In the genomic region with DNA sequence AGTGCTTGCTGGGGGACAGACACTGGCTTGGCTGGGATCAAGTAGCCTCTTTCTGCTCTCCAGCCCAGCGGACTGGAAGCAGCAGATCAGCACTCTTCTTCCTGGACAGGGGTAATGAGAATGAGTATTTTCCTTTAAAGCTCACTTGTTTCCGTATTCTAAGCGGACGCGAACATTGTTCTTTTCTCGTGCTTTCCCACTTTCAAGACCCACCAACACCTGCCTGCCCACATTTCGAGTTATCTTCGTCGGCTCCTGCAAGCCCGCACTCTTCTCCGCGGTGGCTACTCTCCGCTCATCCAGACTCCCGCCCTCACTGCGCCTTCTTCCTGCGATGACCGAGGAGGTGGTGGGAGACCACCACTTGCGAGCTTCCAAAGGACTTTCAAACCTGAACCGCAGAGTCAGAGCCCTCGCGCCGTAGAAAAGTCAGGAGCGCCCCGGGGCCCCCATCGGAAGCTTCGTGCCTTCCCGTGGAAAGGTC, we compare ENCODE assay signal across 8 cellular contexts. TPM values are rescaled to one million over a fixed set of nuclear protein-coding genes. Genes with fewer than 3 reads are reported as not detected.
DNase-seq lines count a peak whose midpoint lies in the region; TF ChIP-seq lines count a peak whose summit lies in the region.

No MANE protein-coding gene starts in this region.

- H3K27ac ChIP-seq in WERI-Rb-1 (peak overlapping the region; percentile 95), epithelial cell of prostate (peak overlapping the region; percentile 71), thymus (ENCODE audit: low read depth) (peak overlapping the region; percentile 82)

- H3K36me3 ChIP-seq in Loucy (ENCODE audit: insufficient read depth, low read length) (no peaks in the 10 kb centered on the region), WERI-Rb-1 (peaks cover 5% of the 10 kb centered on the region), thymus (ENCODE audit: control insufficient read depth, insufficient read depth) (no peaks in the 10 kb centered on the region)

- H4K20me1 ChIP-seq in Loucy (ENCODE audit: insufficient read depth, low read length, poor library complexity, severe bottlenecking), result no peaks in the 10 kb centered on the region

- under 1% methylated on average over 27 of the region's 27 CpGs for WGBS in thymus

- peak overlapping the region; percentile 66 for H2AFZ ChIP-seq in Loucy (ENCODE audit: low read length)

- H3K9me2 ChIP-seq in Loucy (replicated peaks; ENCODE audit: low read depth, low read length), result no peaks in the 10 kb centered on the region

- peak overlapping the region; percentile 62 for H3K9ac ChIP-seq in Loucy (ENCODE audit: low read depth, low read length, poor library complexity, severe bottlenecking)

- no peaks in the 10 kb centered on the region for H3F3A ChIP-seq in Loucy (ENCODE audit: low read depth)

- DNase-seq in GDM1 (lab: John Stamatoyannopoulos, UW), result peak; percentile 25
- peak; percentile 52 for DNase-seq in WERI-Rb-1
- no peak for DNase-seq in epithelial cell of prostate (ENCODE audit: low read depth, low spot score)
- DNase-seq in mesenteric fat pad (ENCODE audit: low spot score), result peak; percentile 87
- no peak for DNase-seq in dedifferentiated amniotic fluid mesenchymal stem cell (ENCODE audit: extremely low spot score)
- DNase-seq in NAMALWA (ENCODE audit: low spot score), result no peak

- peaks cover 9% of the 10 kb centered on the region for H3K4me1 ChIP-seq in Loucy (ENCODE audit: insufficient read depth, low read length, poor library complexity, severe bottlenecking)
- peaks cover 15% of the 10 kb centered on the region for H3K4me1 ChIP-seq in thymus (ENCODE audit: control insufficient read depth, insufficient read depth, low read length)

- H3K27me3 ChIP-seq in Loucy (ENCODE audit: insufficient read depth, low read length, poor library complexity, severe bottlenecking) (no peaks in the 10 kb centered on the region), WERI-Rb-1 (ENCODE audit: insufficient read depth, low read depth, severe bottlenecking) (no peaks in the 10 kb centered on the region), thymus (ENCODE audit: control insufficient read depth, insufficient read depth) (no peaks in the 10 kb centered on the region)

- H3K4me2 ChIP-seq in Loucy (ENCODE audit: low read depth, low read length, poor library complexity, severe bottlenecking), result peak overlapping the region; percentile 73

- H3K79me2 ChIP-seq in Loucy (ENCODE audit: insufficient read depth, low read length), result 0 out of 2 replicates have a peak, but pooled peaks cover 3% of the 10 kb centered on the region

- peak overlapping the region; percentile 77 for H3K4me3 ChIP-seq in Loucy (ENCODE audit: low read length, poor library complexity, severe bottlenecking)
- H3K4me3 ChIP-seq in WERI-Rb-1 (ENCODE audit: low read depth, low read length), result peak overlapping the region; percentile 79
- peak overlapping the region; percentile 92 for H3K4me3 ChIP-seq in thymus (ENCODE audit: low read length)

- TF ChIP-seq CTCF in Loucy (conservative IDR thresholded peaks at IDR 0.05; ENCODE audit: low read length) (no peak), WERI-Rb-1 (IDR thresholded peaks at IDR 0.05; ENCODE audit: low read depth, low read length) (no peak)

- H3K9me3 ChIP-seq in Loucy (ENCODE audit: insufficient read depth, low read depth, low read length) (no peaks in the 10 kb centered on the region), WERI-Rb-1 (ENCODE audit: severe bottlenecking) (no peaks in the 10 kb centered on the region), thymus (ENCODE audit: control insufficient read depth) (no peaks in the 10 kb centered on the region)

RNA-seq across cellular contexts. Expression of a gene that starts 1.6 kb away (rescaled TPM):
- total RNA-seq in mesenteric fat pad, result 12.7 TPM
- polyA plus RNA-seq in thymus, result 3.3 TPM

Comparison
In these comparisons a context has a peak if more than half of its experiments do, and no peak if none do; other contexts are left out.
1. DNase-seq: peak in GDM1 (single experiment), WERI-Rb-1 (single experiment) and mesenteric fat pad (single experiment); none in epithelial cell of prostate (single experiment), dedifferentiated amniotic fluid mesenchymal stem cell (single experiment) and NAMALWA (single experiment).
2. Peak in every context shown above with its lines, with median percentiles within 50 percentile points of each other: H3K4me3 ChIP-seq and H3K27ac ChIP-seq.